ENCODE assay signal across 8 cellular contexts in genomic region chr6:31958741-31959739, GRCh38. TPM values are rescaled to one million over a fixed set of nuclear protein-coding genes. Genes with fewer than 3 reads are reported as not detected.
DNase-seq lines count a peak whose midpoint lies in the region; ATAC-seq and TF ChIP-seq lines count a peak whose summit lies in the region.

TSS of gene NELFE (minus strand) at chr6:31958971. CDS start at chr6:31958446, 525 bp downstream.
TSS of gene SKIC2 (plus strand) at chr6:31959175. CDS start at chr6:31959193, 18 bp downstream.

- intact Hi-C loops in colonic mucosa (cut with DNase I), result loop anchor here (10.0 kb wide), 2 partner anchors 194 to 284 kb away; partner anchors contain the start of gene SAPCD1

- H3K9me3 ChIP-seq in BE2C (no peaks in the 10 kb centered on the region), colonic mucosa (no peaks in the 10 kb centered on the region)

- H3K27me3 ChIP-seq in BE2C, result no peaks in the 10 kb centered on the region
- no peaks in the 10 kb centered on the region for H3K27me3 ChIP-seq in colonic mucosa
- H3K27me3 ChIP-seq in layer of hippocampus (ENCODE audit: control insufficient read depth, insufficient read depth, low read length), result no peaks in the 10 kb centered on the region

- no peak for TF ChIP-seq CTCF in BE2C (IDR thresholded peaks at IDR 0.05; ENCODE audit: low read depth, low read length)
- TF ChIP-seq CTCF in colonic mucosa (IDR thresholded peaks at IDR 0.05), result no peak

- H3K27ac ChIP-seq in colonic mucosa (peak within 1 kb of the TSS; percentile 32), layer of hippocampus (ENCODE audit: low read depth, low read length) (peak within 1 kb of the TSS; percentile 87)

- peak; percentile 98 for ATAC-seq in HG03460 (IDR thresholded peaks at IDR 0.05; ENCODE audit: unreplicated experiment)

- H3K9ac ChIP-seq in colonic mucosa (ENCODE audit: low read depth in 2 of 2, low read length in 2 of 2), result peak within 1 kb of the TSS; percentile 81 to 92

- DNase-seq in BE2C, result peak; percentile 99
- DNase-seq in GM19240 (ENCODE audit: insufficient read length, low spot score), result peak; percentile 100
- DNase-seq in NCI-H526 (lab: John Stamatoyannopoulos, UW), result peak; percentile 93 to 98
- peak; percentile 99 for DNase-seq in activated CD4-positive, alpha-beta T cell treated with anti-CD3 and anti-CD28 coated beads for 48 hours
- peak; percentile 99 for DNase-seq in colonic mucosa
- DNase-seq in stimulated activated CD4-positive, alpha-beta T cell treated with anti-CD3 and anti-CD28 coated beads, Interleukin-1b, Interleukin-23, amount 100 ng/mL, for 4 hours (ENCODE audit: low read depth in 2 of 2), result peak; percentile 96 to 97

- H3K36me3 ChIP-seq in BE2C (peaks cover 31% of the 10 kb centered on the region), colonic mucosa (peaks cover 21% of the 10 kb centered on the region)

- no peaks in the 10 kb centered on the region for H3K4me1 ChIP-seq in BE2C
- peaks cover 6% of the 10 kb centered on the region for H3K4me1 ChIP-seq in colonic mucosa

- H3K4me3 ChIP-seq in BE2C (ENCODE audit: low read depth, low read length), result peak within 1 kb of the TSS; percentile 100
- peak within 1 kb of the TSS; percentile 58 for H3K4me3 ChIP-seq in colonic mucosa

RNA-seq across cellular contexts. Expression of gene NELFE, which starts in this region (rescaled TPM):
- polyA plus RNA-seq in BE2C (2012; ENCODE audit: insufficient read depth, insufficient read length, low read depth), result 185 TPM
- total RNA-seq in colonic mucosa, result 10 to 100 TPM; 50.3 to 55.6 TPM

RNA-seq across cellular contexts. Expression of gene SKIC2, which starts in this region (rescaled TPM):
- polyA plus RNA-seq in BE2C (2012; ENCODE audit: insufficient read depth, insufficient read length, low read depth), result 118 TPM
- 10 to 100 TPM; 52.5 to 81.1 TPM for total RNA-seq in colonic mucosa

Comparison
In these comparisons a context has a peak if more than half of its experiments do, and no peak if none do; other contexts are left out.
1. Peak in every context shown above with its lines: DNase-seq, ATAC-seq, H3K4me3 ChIP-seq and H3K27ac ChIP-seq.